1 cellular context compared by ENCODE assay signal in genomic region chr12:62436164-62436503, GRCh38.
TF ChIP-seq lines count a peak whose summit lies in the region.

No MANE protein-coding gene starts in this region.

TF ChIP-seq in GM12878, 131 proteins besides CTCF, POLR2A, EP300 and RAD21:
- no peak for TF ChIP-seq HDAC6 (IDR thresholded peaks at IDR 0.05; ENCODE audit: unreplicated experiment)
- TF ChIP-seq E2F4 (IDR thresholded peaks at IDR 0.05; ENCODE audit: low read depth, low read length) = no peak
- no peak for TF ChIP-seq SMARCA5 (IDR thresholded peaks at IDR 0.05)
- no peak for TF ChIP-seq LARP7 (IDR thresholded peaks at IDR 0.05)
- TF ChIP-seq RELA (IDR thresholded peaks at IDR 0.05; ENCODE audit: borderline replicate concordance, partially characterized antibody) = no peak
